1 cellular context compared by ENCODE assay signal in the genomic region with DNA sequence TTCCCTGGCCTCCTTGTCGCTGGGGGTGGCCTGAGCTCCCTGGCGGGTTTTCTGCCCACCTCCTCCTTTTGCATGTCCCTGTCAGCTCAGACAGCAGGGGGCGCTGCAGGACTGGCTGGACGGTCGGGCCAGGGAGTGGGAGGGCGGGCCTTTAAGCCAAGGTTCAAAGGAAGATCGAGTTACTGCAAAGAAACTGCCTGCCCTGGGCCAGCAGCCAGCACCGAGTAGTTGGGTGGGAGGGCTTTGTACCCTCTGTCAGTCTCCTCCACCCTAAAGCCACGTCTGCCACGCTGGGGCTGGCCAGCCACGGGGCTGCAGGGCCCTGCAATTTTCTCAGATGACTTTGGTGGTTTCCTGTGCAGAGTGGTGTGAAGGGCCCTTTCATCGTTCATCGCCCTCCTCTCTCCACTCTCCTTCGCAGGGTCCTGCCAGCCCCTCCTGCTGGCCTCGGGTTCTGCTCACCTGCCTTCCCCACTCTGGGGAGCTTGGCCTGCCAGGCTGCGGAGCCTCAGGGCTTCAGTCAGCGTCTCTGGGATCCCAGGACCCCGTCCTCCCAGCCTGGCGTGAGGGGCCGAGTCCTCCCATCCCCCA.
A peak's percentile ranks its signal among the peaks of the same experiment; 100 is the strongest.
TF ChIP-seq lines count a peak whose summit lies in the region.

No MANE protein-coding gene starts in this region.

TF ChIP-seq in K562, 482 proteins besides CTCF, POLR2A, EP300 and RAD21 (continues in another document):
- TF ChIP-seq, protein P1, sequence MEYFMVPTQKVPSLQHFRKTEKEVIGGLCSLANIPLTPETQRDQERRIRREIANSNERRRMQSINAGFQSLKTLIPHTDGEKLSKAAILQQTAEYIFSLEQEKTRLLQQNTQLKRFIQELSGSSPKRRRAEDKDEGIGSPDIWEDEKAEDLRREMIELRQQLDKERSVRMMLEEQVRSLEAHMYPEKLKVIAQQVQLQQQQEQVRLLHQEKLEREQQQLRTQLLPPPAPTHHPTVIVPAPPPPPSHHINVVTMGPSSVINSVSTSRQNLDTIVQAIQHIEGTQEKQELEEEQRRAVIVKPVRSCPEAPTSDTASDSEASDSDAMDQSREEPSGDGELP (CRISPR knock-in tag; IDR thresholded peaks at IDR 0.05; ENCODE audit: borderline replicate concordance) = peak; percentile 61; the same call in 1 of the 2 replicates
- 0 out of 4 replicates have a peak, but pooled peaks of 1 of the 2 experiments have one; percentile 23 for TF ChIP-seq RCOR1 (IDR thresholded peaks at IDR 0.05; ENCODE audit: borderline replicate concordance in 1 of 2, low read depth in 2 of 2, low read length in 2 of 2)
- TF ChIP-seq L3MBTL2 (IDR thresholded peaks at IDR 0.05) = no peak
- TF ChIP-seq GABPB1 (CRISPR knock-in tag; IDR thresholded peaks at IDR 0.05) = peak; percentile 51
- TF ChIP-seq, protein P2, sequence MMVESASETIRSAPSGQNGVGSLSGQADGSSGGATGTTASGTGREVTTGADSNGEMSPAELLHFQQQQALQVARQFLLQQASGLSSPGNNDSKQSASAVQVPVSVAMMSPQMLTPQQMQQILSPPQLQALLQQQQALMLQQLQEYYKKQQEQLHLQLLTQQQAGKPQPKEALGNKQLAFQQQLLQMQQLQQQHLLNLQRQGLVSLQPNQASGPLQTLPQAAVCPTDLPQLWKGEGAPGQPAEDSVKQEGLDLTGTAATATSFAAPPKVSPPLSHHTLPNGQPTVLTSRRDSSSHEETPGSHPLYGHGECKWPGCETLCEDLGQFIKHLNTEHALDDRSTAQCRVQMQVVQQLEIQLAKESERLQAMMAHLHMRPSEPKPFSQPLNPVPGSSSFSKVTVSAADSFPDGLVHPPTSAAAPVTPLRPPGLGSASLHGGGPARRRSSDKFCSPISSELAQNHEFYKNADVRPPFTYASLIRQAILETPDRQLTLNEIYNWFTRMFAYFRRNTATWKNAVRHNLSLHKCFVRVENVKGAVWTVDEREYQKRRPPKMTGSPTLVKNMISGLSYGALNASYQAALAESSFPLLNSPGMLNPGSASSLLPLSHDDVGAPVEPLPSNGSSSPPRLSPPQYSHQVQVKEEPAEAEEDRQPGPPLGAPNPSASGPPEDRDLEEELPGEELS (CRISPR knock-in tag; IDR thresholded peaks at IDR 0.05; ENCODE audit: borderline replicate concordance) = no peak
- TF ChIP-seq RB1 (IDR thresholded peaks at IDR 0.05; ENCODE audit: low read depth) = peak; percentile 65; the same call in 1 of the 2 replicates
- TF ChIP-seq, protein P3, sequence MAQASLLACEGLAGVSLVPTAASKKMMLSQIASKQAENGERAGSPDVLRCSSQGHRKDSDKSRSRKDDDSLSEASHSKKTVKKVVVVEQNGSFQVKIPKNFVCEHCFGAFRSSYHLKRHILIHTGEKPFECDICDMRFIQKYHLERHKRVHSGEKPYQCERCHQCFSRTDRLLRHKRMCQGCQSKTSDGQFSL (CRISPR knock-in tag; IDR thresholded peaks at IDR 0.05) = peak; percentile 65
- TF ChIP-seq, protein P3 (tag; IDR thresholded peaks at IDR 0.05) = no peak
- TF ChIP-seq KLF16 (IDR thresholded peaks at IDR 0.05) = 0 out of 2 replicates have a peak, but pooled peaks have one; percentile 25
- TF ChIP-seq ZBTB17 (CRISPR knock-in tag; IDR thresholded peaks at IDR 0.05) = 0 out of 2 replicates have a peak, but pooled peaks have one; percentile 13
- TF ChIP-seq SP1 (CRISPR knock-in tag; IDR thresholded peaks at IDR 0.05) = peak; percentile 80
- peak; percentile 20; the same call in 1 of the 2 replicates for TF ChIP-seq ZNF263 (CRISPR knock-in tag; IDR thresholded peaks at IDR 0.05; ENCODE audit: borderline replicate concordance)
- TF ChIP-seq, protein P4, sequence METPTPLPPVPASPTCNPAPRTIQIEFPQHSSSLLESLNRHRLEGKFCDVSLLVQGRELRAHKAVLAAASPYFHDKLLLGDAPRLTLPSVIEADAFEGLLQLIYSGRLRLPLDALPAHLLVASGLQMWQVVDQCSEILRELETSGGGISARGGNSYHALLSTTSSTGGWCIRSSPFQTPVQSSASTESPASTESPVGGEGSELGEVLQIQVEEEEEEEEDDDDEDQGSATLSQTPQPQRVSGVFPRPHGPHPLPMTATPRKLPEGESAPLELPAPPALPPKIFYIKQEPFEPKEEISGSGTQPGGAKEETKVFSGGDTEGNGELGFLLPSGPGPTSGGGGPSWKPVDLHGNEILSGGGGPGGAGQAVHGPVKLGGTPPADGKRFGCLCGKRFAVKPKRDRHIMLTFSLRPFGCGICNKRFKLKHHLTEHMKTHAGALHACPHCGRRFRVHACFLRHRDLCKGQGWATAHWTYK (CRISPR knock-in tag; IDR thresholded peaks at IDR 0.05) = peak; percentile 86; the same call in 1 of the 2 replicates
- TF ChIP-seq ARID2 (IDR thresholded peaks at IDR 0.05) = peak; percentile 70; the same call in 1 of the 2 replicates
- 0 out of 2 replicates have a peak, but pooled peaks have one; percentile 9 for TF ChIP-seq ZBTB7A (IDR thresholded peaks at IDR 0.05; ENCODE audit: borderline replicate concordance, control insufficient read depth, low read depth, low read length)
- peak; percentile 98 for TF ChIP-seq STAG1 (CRISPR knock-in tag; IDR thresholded peaks at IDR 0.05; ENCODE audit: borderline replicate concordance)
- TF ChIP-seq, protein P5, sequence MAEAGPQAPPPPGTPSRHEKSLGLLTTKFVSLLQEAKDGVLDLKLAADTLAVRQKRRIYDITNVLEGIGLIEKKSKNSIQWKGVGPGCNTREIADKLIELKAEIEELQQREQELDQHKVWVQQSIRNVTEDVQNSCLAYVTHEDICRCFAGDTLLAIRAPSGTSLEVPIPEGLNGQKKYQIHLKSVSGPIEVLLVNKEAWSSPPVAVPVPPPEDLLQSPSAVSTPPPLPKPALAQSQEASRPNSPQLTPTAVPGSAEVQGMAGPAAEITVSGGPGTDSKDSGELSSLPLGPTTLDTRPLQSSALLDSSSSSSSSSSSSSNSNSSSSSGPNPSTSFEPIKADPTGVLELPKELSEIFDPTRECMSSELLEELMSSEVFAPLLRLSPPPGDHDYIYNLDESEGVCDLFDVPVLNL (CRISPR knock-in tag; IDR thresholded peaks at IDR 0.05; ENCODE audit: low read depth) = no peak
- TF ChIP-seq NFIC (IDR thresholded peaks at IDR 0.05) = 0 out of 2 replicates have a peak, but pooled peaks have one; percentile 6
- TF ChIP-seq MAZ (CRISPR knock-in tag; conservative IDR thresholded peaks at IDR 0.05 in 1 of 2, IDR thresholded peaks at IDR 0.05 in 1 of 2) = peak; percentile 61 to 75
- TF ChIP-seq ZFP30 (CRISPR knock-in tag; IDR thresholded peaks at IDR 0.05; ENCODE audit: borderline replicate concordance) = no peak
- 0 out of 2 replicates have a peak, but pooled peaks have one; percentile 28 for TF ChIP-seq EGR1 (conservative IDR thresholded peaks at IDR 0.05)
- TF ChIP-seq, protein P6, sequence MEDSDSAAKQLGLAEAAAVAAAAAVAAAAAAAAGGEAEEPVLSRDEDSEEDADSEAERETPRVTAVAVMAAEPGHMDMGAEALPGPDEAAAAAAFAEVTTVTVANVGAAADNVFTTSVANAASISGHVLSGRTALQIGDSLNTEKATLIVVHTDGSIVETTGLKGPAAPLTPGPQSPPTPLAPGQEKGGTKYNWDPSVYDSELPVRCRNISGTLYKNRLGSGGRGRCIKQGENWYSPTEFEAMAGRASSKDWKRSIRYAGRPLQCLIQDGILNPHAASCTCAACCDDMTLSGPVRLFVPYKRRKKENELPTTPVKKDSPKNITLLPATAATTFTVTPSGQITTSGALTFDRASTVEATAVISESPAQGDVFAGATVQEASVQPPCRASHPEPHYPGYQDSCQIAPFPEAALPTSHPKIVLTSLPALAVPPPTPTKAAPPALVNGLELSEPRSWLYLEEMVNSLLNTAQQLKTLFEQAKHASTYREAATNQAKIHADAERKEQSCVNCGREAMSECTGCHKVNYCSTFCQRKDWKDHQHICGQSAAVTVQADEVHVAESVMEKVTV (CRISPR knock-in tag; IDR thresholded peaks at IDR 0.05) = peak; percentile 97
- TF ChIP-seq, protein P7, sequence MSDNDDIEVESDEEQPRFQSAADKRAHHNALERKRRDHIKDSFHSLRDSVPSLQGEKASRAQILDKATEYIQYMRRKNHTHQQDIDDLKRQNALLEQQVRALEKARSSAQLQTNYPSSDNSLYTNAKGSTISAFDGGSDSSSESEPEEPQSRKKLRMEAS (CRISPR knock-in tag; IDR thresholded peaks at IDR 0.05) = peak; percentile 7; the same call in 1 of the 2 replicates
- TF ChIP-seq, protein P8, sequence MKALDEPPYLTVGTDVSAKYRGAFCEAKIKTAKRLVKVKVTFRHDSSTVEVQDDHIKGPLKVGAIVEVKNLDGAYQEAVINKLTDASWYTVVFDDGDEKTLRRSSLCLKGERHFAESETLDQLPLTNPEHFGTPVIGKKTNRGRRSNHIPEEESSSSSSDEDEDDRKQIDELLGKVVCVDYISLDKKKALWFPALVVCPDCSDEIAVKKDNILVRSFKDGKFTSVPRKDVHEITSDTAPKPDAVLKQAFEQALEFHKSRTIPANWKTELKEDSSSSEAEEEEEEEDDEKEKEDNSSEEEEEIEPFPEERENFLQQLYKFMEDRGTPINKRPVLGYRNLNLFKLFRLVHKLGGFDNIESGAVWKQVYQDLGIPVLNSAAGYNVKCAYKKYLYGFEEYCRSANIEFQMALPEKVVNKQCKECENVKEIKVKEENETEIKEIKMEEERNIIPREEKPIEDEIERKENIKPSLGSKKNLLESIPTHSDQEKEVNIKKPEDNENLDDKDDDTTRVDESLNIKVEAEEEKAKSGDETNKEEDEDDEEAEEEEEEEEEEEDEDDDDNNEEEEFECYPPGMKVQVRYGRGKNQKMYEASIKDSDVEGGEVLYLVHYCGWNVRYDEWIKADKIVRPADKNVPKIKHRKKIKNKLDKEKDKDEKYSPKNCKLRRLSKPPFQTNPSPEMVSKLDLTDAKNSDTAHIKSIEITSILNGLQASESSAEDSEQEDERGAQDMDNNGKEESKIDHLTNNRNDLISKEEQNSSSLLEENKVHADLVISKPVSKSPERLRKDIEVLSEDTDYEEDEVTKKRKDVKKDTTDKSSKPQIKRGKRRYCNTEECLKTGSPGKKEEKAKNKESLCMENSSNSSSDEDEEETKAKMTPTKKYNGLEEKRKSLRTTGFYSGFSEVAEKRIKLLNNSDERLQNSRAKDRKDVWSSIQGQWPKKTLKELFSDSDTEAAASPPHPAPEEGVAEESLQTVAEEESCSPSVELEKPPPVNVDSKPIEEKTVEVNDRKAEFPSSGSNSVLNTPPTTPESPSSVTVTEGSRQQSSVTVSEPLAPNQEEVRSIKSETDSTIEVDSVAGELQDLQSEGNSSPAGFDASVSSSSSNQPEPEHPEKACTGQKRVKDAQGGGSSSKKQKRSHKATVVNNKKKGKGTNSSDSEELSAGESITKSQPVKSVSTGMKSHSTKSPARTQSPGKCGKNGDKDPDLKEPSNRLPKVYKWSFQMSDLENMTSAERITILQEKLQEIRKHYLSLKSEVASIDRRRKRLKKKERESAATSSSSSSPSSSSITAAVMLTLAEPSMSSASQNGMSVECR (CRISPR knock-in tag; IDR thresholded peaks at IDR 0.05) = 0 out of 2 replicates have a peak, but pooled peaks have one; percentile 26
- peak in 1 of 2 experiments; percentile 48; a peak in 1 of 4 replicates for TF ChIP-seq TEAD1 (CRISPR knock-in tag; IDR thresholded peaks at IDR 0.05)
- TF ChIP-seq SMC3 (conservative IDR thresholded peaks at IDR 0.05; ENCODE audit: insufficient read depth, low read depth, low read length) = peak; percentile 99
- TF ChIP-seq, protein P9, sequence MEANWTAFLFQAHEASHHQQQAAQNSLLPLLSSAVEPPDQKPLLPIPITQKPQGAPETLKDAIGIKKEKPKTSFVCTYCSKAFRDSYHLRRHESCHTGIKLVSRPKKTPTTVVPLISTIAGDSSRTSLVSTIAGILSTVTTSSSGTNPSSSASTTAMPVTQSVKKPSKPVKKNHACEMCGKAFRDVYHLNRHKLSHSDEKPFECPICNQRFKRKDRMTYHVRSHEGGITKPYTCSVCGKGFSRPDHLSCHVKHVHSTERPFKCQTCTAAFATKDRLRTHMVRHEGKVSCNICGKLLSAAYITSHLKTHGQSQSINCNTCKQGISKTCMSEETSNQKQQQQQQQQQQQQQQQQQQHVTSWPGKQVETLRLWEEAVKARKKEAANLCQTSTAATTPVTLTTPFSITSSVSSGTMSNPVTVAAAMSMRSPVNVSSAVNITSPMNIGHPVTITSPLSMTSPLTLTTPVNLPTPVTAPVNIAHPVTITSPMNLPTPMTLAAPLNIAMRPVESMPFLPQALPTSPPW (CRISPR knock-in tag; IDR thresholded peaks at IDR 0.05) = peak; percentile 51
- TF ChIP-seq, protein P10, sequence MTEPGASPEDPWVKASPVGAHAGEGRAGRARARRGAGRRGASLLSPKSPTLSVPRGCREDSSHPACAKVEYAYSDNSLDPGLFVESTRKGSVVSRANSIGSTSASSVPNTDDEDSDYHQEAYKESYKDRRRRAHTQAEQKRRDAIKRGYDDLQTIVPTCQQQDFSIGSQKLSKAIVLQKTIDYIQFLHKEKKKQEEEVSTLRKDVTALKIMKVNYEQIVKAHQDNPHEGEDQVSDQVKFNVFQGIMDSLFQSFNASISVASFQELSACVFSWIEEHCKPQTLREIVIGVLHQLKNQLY (CRISPR knock-in tag; conservative IDR thresholded peaks at IDR 0.05) = no peak
- TF ChIP-seq, protein P11, sequence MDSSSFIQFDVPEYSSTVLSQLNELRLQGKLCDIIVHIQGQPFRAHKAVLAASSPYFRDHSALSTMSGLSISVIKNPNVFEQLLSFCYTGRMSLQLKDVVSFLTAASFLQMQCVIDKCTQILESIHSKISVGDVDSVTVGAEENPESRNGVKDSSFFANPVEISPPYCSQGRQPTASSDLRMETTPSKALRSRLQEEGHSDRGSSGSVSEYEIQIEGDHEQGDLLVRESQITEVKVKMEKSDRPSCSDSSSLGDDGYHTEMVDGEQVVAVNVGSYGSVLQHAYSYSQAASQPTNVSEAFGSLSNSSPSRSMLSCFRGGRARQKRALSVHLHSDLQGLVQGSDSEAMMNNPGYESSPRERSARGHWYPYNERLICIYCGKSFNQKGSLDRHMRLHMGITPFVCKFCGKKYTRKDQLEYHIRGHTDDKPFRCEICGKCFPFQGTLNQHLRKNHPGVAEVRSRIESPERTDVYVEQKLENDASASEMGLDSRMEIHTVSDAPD (CRISPR knock-in tag; IDR thresholded peaks at IDR 0.05) = no peak
- no peak for TF ChIP-seq NR2C2 (CRISPR knock-in tag; IDR thresholded peaks at IDR 0.05)
- peak; percentile 19; the same call in 1 of the 2 replicates for TF ChIP-seq NR2C2 (tag; IDR thresholded peaks at IDR 0.05)
- TF ChIP-seq, protein P12, sequence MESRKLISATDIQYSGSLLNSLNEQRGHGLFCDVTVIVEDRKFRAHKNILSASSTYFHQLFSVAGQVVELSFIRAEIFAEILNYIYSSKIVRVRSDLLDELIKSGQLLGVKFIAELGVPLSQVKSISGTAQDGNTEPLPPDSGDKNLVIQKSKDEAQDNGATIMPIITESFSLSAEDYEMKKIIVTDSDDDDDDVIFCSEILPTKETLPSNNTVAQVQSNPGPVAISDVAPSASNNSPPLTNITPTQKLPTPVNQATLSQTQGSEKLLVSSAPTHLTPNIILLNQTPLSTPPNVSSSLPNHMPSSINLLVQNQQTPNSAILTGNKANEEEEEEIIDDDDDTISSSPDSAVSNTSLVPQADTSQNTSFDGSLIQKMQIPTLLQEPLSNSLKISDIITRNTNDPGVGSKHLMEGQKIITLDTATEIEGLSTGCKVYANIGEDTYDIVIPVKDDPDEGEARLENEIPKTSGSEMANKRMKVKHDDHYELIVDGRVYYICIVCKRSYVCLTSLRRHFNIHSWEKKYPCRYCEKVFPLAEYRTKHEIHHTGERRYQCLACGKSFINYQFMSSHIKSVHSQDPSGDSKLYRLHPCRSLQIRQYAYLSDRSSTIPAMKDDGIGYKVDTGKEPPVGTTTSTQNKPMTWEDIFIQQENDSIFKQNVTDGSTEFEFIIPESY (CRISPR knock-in tag; IDR thresholded peaks at IDR 0.05) = 0 out of 2 replicates have a peak, but pooled peaks have one; percentile 30
